ENCODE assay signal across 15 cellular contexts in the genomic region with DNA sequence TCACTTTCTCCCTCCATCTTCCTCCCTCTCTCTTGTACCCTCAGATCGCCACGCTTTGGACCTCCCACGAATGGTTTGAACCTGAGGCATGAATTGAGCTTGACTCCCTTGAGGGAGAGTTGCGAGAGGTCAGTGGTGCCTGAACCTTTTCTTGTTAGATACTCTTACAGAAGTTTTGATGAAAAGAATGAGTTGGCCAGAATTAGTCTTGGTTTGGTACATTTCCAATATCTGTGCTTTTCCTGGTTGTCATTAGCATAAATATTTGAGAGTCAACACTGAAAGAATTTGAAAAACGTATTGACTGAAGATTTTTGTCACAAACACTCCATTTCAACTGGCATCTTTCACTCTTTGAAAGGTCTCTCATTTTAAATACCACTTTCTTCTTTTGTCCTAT.
DNase-seq lines count a peak whose midpoint lies in the region; ATAC-seq, FAIRE-seq and TF ChIP-seq lines count a peak whose summit lies in the region.
"Had no signal": no experiment of that assay in that cellular context is flagged by ENCODE, and none has a peak within 500 bp of the region (broad histone marks: within the 10 kb centered on the region; RNA-seq: fewer than 3 reads in every experiment).

No MANE protein-coding gene starts in this region.

- CTCF ChIA-PET in MCF 10A (lab: Yijun Ruan, JAX): interaction anchor here (0.6 kb wide), 1 partner anchor 609 kb away, joined by 3 read pairs; no protein-coding TSS in a partner anchor

- peak overlapping the region; percentile 84 for H3K27ac Mint-ChIP-seq in MCF 10A (ENCODE audit: low read depth, unreplicated experiment)
- peak overlapping the region; percentile 78 for H3K27ac Mint-ChIP-seq in stimulated activated memory B cell treated with anti-CD40 and anti-IgM and Interleukin-4, amounts not matched to agents 10 μg/mL and 1 μg/mL and 100 μg/mL, for 72 hours

- H3K4me3 ChIP-seq in breast epithelium: no peak overlapping the region
- no peak overlapping the region for H3K4me3 ChIP-seq in uterus
- H3K4me3 ChIP-seq: adrenal gland, ovary had no signal

- no peak for FAIRE-seq in GM12892 (lab: Jason Lieb, UNC)

- H3K4me1 Mint-ChIP-seq in MCF 10A (ENCODE audit: insufficient read depth, unreplicated experiment): peaks cover 18% of the 10 kb centered on the region
- H3K4me1 Mint-ChIP-seq in stimulated activated memory B cell treated with anti-CD40 and anti-IgM and Interleukin-4, amounts not matched to agents 10 μg/mL and 1 μg/mL and 100 μg/mL, for 72 hours: peaks cover 41% of the 10 kb centered on the region

- H3K27ac ChIP-seq in breast epithelium (no peak overlapping the region), uterus (no peak overlapping the region)
- H3K27ac ChIP-seq: adrenal gland, ovary had no signal

- POLR2A ChIA-PET in MCF 10A (lab: Yijun Ruan, JAX): interaction anchor here (0.6 to 1.4 kb wide), 6 partner anchors 9 to 125 kb away, joined by 3 to 4 read pairs (median 3); no protein-coding TSS in a partner anchor

- no peak for DNase-seq in MCF 10A (ENCODE audit: unreplicated experiment)
- DNase-seq in breast epithelium (ENCODE audit: low spot score in 2 of 2): no peak
- DNase-seq in RPMI7951 (ENCODE audit: low read depth): peak; percentile 88
- DNase-seq in dedifferentiated amniotic fluid mesenchymal stem cell (ENCODE audit: extremely low spot score): peak; percentile 30
- DNase-seq in head of caudate nucleus: no peak
- no peak for DNase-seq in uterus
- no peak for DNase-seq in GM12892 (ENCODE audit: insufficient read length)
- DNase-seq: activated CD4-positive, CD25-positive, alpha-beta regulatory T cell treated with anti-CD3 and anti-CD28 coated beads, Interleukin-2, amount 50 U/mL, for 72 hours; adrenal gland; C1 segment of cervical spinal cord; effector memory CD4-positive, alpha-beta T cell; NCI-H1105; ovary; SIG-M5 had no signal

- H3K27me3 Mint-ChIP-seq in MCF 10A (ENCODE audit: insufficient read depth, unreplicated experiment): peaks cover 24% of the 10 kb centered on the region
- H3K27me3 Mint-ChIP-seq in stimulated activated memory B cell treated with anti-CD40 and anti-IgM and Interleukin-4, amounts not matched to agents 10 μg/mL and 1 μg/mL and 100 μg/mL, for 72 hours: no peaks in the 10 kb centered on the region

- TF ChIP-seq POLR2A in breast epithelium (IDR thresholded peaks at IDR 0.05): no peak
- TF ChIP-seq POLR2A in uterus (IDR thresholded peaks at IDR 0.05): no peak
- no peak for TF ChIP-seq POLR2A in GM12892 (IDR thresholded peaks at IDR 0.05; ENCODE audit: low read depth, low read length)

- no peaks in the 10 kb centered on the region for H3K9me3 Mint-ChIP-seq in MCF 10A (ENCODE audit: unreplicated experiment)
- H3K9me3 Mint-ChIP-seq in stimulated activated memory B cell treated with anti-CD40 and anti-IgM and Interleukin-4, amounts not matched to agents 10 μg/mL and 1 μg/mL and 100 μg/mL, for 72 hours: no peaks in the 10 kb centered on the region

- intact Hi-C loops in MCF 10A (cut with micrococcal nuclease) (no loop called here), breast epithelium (cut with DNase I; ENCODE audit: low total_unique reads) (no loop called here), head of caudate nucleus (cut with DNase I) (no loop called here), uterus (cut with DNase I; ENCODE audit: low total_unique reads) (no loop called here)

- H3K36me3 ChIP-seq in breast epithelium: no peaks in the 10 kb centered on the region
- H3K36me3 ChIP-seq in uterus: no peaks in the 10 kb centered on the region
- H3K36me3 ChIP-seq: adrenal gland, ovary had no signal

- BruUV-seq in MCF 10A (replicated peaks; lab: Mats Ljungman, UMichigan): TSS peak; percentile 74

- H3K9me3 ChIP-seq in breast epithelium (no peaks in the 10 kb centered on the region), uterus (no peaks in the 10 kb centered on the region)
- H3K9me3 ChIP-seq: adrenal gland, ovary had no signal

- H3K4me1 ChIP-seq in breast epithelium (no peaks in the 10 kb centered on the region), uterus (no peaks in the 10 kb centered on the region)
- H3K4me1 ChIP-seq: adrenal gland had no signal

- no peak overlapping the region for H3K4me3 Mint-ChIP-seq in MCF 10A (ENCODE audit: unreplicated experiment)
- peak overlapping the region; percentile 38 for H3K4me3 Mint-ChIP-seq in stimulated activated memory B cell treated with anti-CD40 and anti-IgM and Interleukin-4, amounts not matched to agents 10 μg/mL and 1 μg/mL and 100 μg/mL, for 72 hours

- no peak for ATAC-seq in stimulated activated memory B cell treated with anti-CD40 and anti-IgM and Interleukin-4, amounts not matched to agents 10 μg/mL and 1 μg/mL and 100 μg/mL, for 72 hours

- H3K36me3 Mint-ChIP-seq in MCF 10A (ENCODE audit: insufficient read depth, unreplicated experiment): no peaks in the 10 kb centered on the region
- H3K36me3 Mint-ChIP-seq in stimulated activated memory B cell treated with anti-CD40 and anti-IgM and Interleukin-4, amounts not matched to agents 10 μg/mL and 1 μg/mL and 100 μg/mL, for 72 hours: no peaks in the 10 kb centered on the region

- TF ChIP-seq CTCF in MCF 10A (IDR thresholded peaks at IDR 0.05; ENCODE audit: unreplicated experiment) (no peak), breast epithelium (IDR thresholded peaks at IDR 0.05) (no peak), uterus (IDR thresholded peaks at IDR 0.05) (no peak)

- H3K27me3 ChIP-seq in breast epithelium (peaks cover 0 to 24% of the 10 kb centered on the region in 2 donors), uterus (no peaks in the 10 kb centered on the region)
- H3K27me3 ChIP-seq: ovary had no signal

Comparison
In these comparisons a context has a peak if more than half of its experiments do, and no peak if none do; other contexts are left out.
1. DNase-seq: peak in RPMI7951 (single experiment) and dedifferentiated amniotic fluid mesenchymal stem cell (single experiment); none in MCF 10A (single experiment), breast epithelium (0 of 2), head of caudate nucleus (0 of 42), uterus (0 of 2) and GM12892 (single experiment).